Comparison of ENCODE assay signal across 16 cellular contexts in the genomic region with DNA sequence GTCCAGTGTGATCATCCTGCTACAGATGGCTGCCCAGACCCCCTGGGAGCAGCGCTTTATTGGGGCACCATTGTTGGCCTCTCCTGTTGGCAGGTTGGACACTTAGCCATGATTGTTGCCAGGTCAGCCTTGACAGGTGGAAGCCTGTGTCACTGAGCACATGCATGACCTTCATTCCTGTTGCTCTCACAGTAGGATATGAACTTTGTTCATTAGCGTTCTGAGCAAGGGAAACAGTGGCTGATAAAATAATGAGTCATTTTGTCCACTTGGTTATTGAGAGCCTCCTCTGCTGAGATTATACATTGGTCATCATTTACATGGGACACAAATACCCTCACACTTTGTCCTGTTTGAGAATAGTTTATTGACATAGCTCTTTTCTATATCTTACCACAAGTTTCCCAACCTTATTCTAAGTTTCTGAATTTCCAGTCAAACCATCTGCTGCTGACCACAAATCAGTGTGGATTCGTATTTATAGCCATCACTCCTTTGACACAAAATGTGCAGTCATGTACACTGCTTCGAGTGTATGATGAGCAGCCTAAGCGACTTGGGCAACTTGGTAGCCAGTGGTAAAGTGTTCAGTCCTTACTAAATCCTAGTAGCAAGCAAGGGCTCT.
DNase-seq lines count a peak whose midpoint lies in the region; ATAC-seq, FAIRE-seq and TF ChIP-seq lines count a peak whose summit lies in the region.
"Had no signal": no experiment of that assay in that cellular context is flagged by ENCODE, and none has a peak within 500 bp of the region (broad histone marks: within the 10 kb centered on the region; RNA-seq: fewer than 3 reads in every experiment).

No MANE protein-coding gene starts in this region.

- no peaks in the 10 kb centered on the region for H4K20me1 ChIP-seq in fibroblast of lung (ENCODE audit: control insufficient read depth, extremely low read depth, insufficient read depth, low read length)

- POLR2A ChIA-PET in Panc1 (lab: Charles Lee) = no interaction called here

- FAIRE-seq in pancreas (lab: Jason Lieb, UNC) = no peak
- FAIRE-seq: GM18507 had no signal

- H3K9me3 ChIP-seq in Panc1 (ENCODE audit: control insufficient read depth, insufficient read depth, low read depth, low read length) (no peaks in the 10 kb centered on the region), fibroblast of lung (ENCODE audit: control insufficient read depth, insufficient read depth, low read depth, low read length) (no peaks in the 10 kb centered on the region), pancreas (no peaks in the 10 kb centered on the region)
- H3K9me3 ChIP-seq: breast epithelium had no signal

- peaks cover 1% of the 10 kb centered on the region for H3K79me2 ChIP-seq in fibroblast of lung (ENCODE audit: control insufficient read depth, insufficient read depth, low read length)

- peak; percentile 35 for DNase-seq in EL
- peak; percentile 22 for DNase-seq in Panc1 (ENCODE audit: low read depth, low spot score)
- peak; percentile 84 to 86 for DNase-seq in fibroblast of lung (ENCODE audit: low read depth in 2 of 2)
- DNase-seq in pancreas = peak in 4 of 6 donors; percentile 40 to 65 (median 55)
- no peak for DNase-seq in H7
- DNase-seq in SIG-M5 (lab: John Stamatoyannopoulos, UW) = no peak
- DNase-seq in sciatic nerve (ENCODE audit: low spot score) = no peak
- DNase-seq in inferior parietal cortex (ENCODE audit: extremely low spot score) = no peak
- DNase-seq: activated T-cell treated with anti-CD3 and anti-CD28 coated beads, Interleukin-2, amount 50 U/mL, for 24 hours; GF-D8; NCI-H1436; NK-92 treated with Interleukin-12 subunit alpha and Interleukin-12 subunit beta, amount 100 ng/mL, for 24 hours; retina had no signal

- H3K27me3 ChIP-seq in Panc1 (ENCODE audit: control insufficient read depth, insufficient read depth, low read length) (no peaks in the 10 kb centered on the region), fibroblast of lung (ENCODE audit: control insufficient read depth, insufficient read depth, low read length) (no peaks in the 10 kb centered on the region), pancreas (no peaks in the 10 kb centered on the region), H7 (ENCODE audit: control insufficient read depth, insufficient read depth, low read length) (no peaks in the 10 kb centered on the region)
- H3K27me3 ChIP-seq: breast epithelium had no signal

- no peak overlapping the region for H3K4me2 ChIP-seq in fibroblast of lung (ENCODE audit: extremely low read depth, insufficient read depth, low read length)

- 65 to 66% methylated on average over 5 of the region's 5 CpGs for WGBS in pancreas, 2 donors

- peaks cover 10% of the 10 kb centered on the region; the same call in 1 of the 2 replicates for H3K4me1 ChIP-seq in Panc1 (ENCODE audit: control insufficient read depth, insufficient read depth, low read length)
- H3K4me1 ChIP-seq in fibroblast of lung (ENCODE audit: control insufficient read depth, extremely low read depth, insufficient read depth, low read length) = peaks cover 9% of the 10 kb centered on the region
- H3K4me1 ChIP-seq in pancreas = peaks cover 33 to 62% (median 39%) of the 10 kb centered on the region in 3 donors
- H3K4me1 ChIP-seq: breast epithelium had no signal

- no peak overlapping the region for H3K4me3 ChIP-seq in Panc1 (ENCODE audit: low read depth in 2 of 2, low read length in 2 of 2)
- H3K4me3 ChIP-seq in fibroblast of lung (replicated peaks in 1 of 4; ENCODE audit: control extremely low read depth in 1 of 4, insufficient read depth in 1 of 4, low read depth in 3 of 4, low read length in 4 of 4) = no peak overlapping the region
- no peak overlapping the region for H3K4me3 ChIP-seq in pancreas
- H3K4me3 ChIP-seq in H7 (ENCODE audit: insufficient read depth, low read depth, low read length) = no peak overlapping the region
- H3K4me3 ChIP-seq: breast epithelium had no signal

- TF ChIP-seq CTCF in Panc1 (IDR thresholded peaks at IDR 0.05) = no peak
- TF ChIP-seq CTCF in fibroblast of lung (conservative IDR thresholded peaks at IDR 0.05 in 1 of 2, IDR thresholded peaks at IDR 0.05 in 1 of 2; ENCODE audit: low read depth in 1 of 2, low read length in 2 of 2) = no peak
- TF ChIP-seq CTCF in pancreas (IDR thresholded peaks at IDR 0.05) = no peak

- BruUV-seq in Panc1 (replicated peaks; lab: Mats Ljungman, UMichigan) = no TSS peak

- H3K27ac ChIP-seq in Panc1 (ENCODE audit: low read length) (no peak overlapping the region), fibroblast of lung (ENCODE audit: insufficient read depth, low read length) (no peak overlapping the region), pancreas (peak overlapping the region in 2 of 4 donors; percentile 65 to 81)
- H3K27ac ChIP-seq: breast epithelium had no signal

- H2AFZ ChIP-seq in fibroblast of lung (ENCODE audit: low read length) = no peak overlapping the region

- no peaks in the 10 kb centered on the region for H3K36me3 ChIP-seq in Panc1 (ENCODE audit: control insufficient read depth, insufficient read depth, low read length)
- H3K36me3 ChIP-seq in fibroblast of lung (ENCODE audit: control insufficient read depth, insufficient read depth, low read length) = no peaks in the 10 kb centered on the region
- no peaks in the 10 kb centered on the region for H3K36me3 ChIP-seq in pancreas
- H3K36me3 ChIP-seq in H7 (replicated peaks; ENCODE audit: control insufficient read depth, insufficient read depth, low read length) = no peaks in the 10 kb centered on the region
- H3K36me3 ChIP-seq: breast epithelium had no signal

- no peak overlapping the region for H3K9ac ChIP-seq in fibroblast of lung (ENCODE audit: insufficient read depth, low read length)

- intact Hi-C loops in Panc1 (cut with micrococcal nuclease; ENCODE audit: unreplicated experiment) = no loop called here
- intact Hi-C loops in pancreas (cut with DNase I) = no loop called here
- intact Hi-C loops in sciatic nerve (cut with DNase I) = no loop called here

- CTCF ChIA-PET in Panc1 (lab: Charles Lee) = no interaction called here

- in situ Hi-C loops in Panc1 (cut with HindIII; ENCODE audit: low pct_unique_long_range_greater_than_20kb, low sequenced_read_pairs) = no loop called here

- ATAC-seq in Panc1 (no peak; the same call in 1 of the 2 replicates), pancreas (peak; percentile 79 to 85 (median 82)), sciatic nerve (no peak)
- ATAC-seq: activated CD4-positive, CD25-positive, alpha-beta regulatory T cell treated with anti-CD3 and anti-CD28 coated beads, Interleukin-2, amount 50 U/mL, for 24 hours had no signal

Comparison
In these comparisons a context has a peak if more than half of its experiments do, and no peak if none do; other contexts are left out.
1. DNase-seq: peak in EL (single experiment), Panc1 (single experiment), fibroblast of lung (2 of 2) and pancreas (4 of 6); none in H7 (single experiment), SIG-M5 (single experiment), sciatic nerve (single experiment) and inferior parietal cortex (single experiment).
2. ATAC-seq: peak in pancreas (4 of 4); none in Panc1 (single experiment) and sciatic nerve (single experiment).